1 cellular context compared by ENCODE assay signal in the genomic region with DNA sequence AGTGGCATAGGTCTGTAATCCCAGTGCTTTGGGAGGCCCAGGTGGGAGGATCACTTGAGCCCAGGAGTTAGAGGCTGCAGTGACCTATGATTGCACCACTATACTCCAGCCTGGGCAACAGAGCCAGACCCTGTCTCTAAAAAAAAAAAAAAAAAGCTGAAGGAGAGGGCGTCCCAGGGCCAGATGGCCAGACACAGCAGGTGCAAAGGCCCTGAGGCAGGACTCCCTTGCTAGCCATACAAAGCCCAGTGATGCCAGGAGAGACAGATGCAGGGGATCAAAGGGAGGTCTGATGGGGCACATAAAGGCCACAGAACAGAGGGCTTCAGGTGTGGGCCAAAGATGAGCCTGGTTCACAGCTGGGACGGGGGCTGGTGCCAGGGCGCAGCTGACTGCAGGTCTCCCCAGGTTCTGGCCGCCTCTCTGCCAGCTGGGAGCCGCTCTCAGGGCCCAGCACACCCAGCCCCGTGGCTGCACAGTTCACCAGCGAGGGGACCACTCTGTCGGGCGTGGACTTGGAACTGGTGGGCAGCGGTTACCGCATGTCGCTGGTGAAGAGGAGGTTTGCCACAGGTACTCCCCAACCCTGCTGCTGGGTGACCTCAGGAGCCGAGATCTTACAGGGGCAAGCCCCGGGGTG.
TF ChIP-seq lines count a peak whose summit lies in the region.

No MANE protein-coding gene starts in this region.

TF ChIP-seq in K562, 482 proteins besides CTCF, POLR2A, EP300 and RAD21:
- TF ChIP-seq, protein P1, sequence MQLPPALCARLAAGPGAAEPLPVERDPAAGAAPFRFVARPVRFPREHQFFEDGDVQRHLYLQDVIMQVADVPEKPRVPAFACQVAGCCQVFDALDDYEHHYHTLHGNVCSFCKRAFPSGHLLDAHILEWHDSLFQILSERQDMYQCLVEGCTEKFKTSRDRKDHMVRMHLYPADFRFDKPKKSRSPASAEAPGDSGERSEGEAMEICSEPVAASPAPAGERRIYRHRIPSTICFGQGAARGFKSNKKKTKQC (CRISPR knock-in tag; IDR thresholded peaks at IDR 0.05), result no peak
- peak; percentile 50 for TF ChIP-seq RBM25 (IDR thresholded peaks at IDR 0.05; ENCODE audit: low read depth, low read length, severe bottlenecking)
- TF ChIP-seq ZNF445 (CRISPR knock-in tag; IDR thresholded peaks at IDR 0.05; ENCODE audit: low read depth), result no peak
- TF ChIP-seq, protein P2, sequence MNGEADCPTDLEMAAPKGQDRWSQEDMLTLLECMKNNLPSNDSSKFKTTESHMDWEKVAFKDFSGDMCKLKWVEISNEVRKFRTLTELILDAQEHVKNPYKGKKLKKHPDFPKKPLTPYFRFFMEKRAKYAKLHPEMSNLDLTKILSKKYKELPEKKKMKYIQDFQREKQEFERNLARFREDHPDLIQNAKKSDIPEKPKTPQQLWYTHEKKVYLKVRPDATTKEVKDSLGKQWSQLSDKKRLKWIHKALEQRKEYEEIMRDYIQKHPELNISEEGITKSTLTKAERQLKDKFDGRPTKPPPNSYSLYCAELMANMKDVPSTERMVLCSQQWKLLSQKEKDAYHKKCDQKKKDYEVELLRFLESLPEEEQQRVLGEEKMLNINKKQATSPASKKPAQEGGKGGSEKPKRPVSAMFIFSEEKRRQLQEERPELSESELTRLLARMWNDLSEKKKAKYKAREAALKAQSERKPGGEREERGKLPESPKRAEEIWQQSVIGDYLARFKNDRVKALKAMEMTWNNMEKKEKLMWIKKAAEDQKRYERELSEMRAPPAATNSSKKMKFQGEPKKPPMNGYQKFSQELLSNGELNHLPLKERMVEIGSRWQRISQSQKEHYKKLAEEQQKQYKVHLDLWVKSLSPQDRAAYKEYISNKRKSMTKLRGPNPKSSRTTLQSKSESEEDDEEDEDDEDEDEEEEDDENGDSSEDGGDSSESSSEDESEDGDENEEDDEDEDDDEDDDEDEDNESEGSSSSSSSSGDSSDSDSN (IDR thresholded peaks at IDR 0.05; ENCODE audit: borderline replicate concordance in 1 of 2, low read depth in 2 of 2, low read length in 2 of 2), result no peak
- TF ChIP-seq POLR2G (IDR thresholded peaks at IDR 0.05; ENCODE audit: low read depth, low read length), result peak; percentile 52
- 0 out of 2 replicates have a peak, but pooled peaks have one; percentile 15 for TF ChIP-seq ZNF384 (IDR thresholded peaks at IDR 0.05; ENCODE audit: low read depth, low read length)
- no peak for TF ChIP-seq SLC30A9 (CRISPR knock-in tag; IDR thresholded peaks at IDR 0.05)
- peak; percentile 22; the same call in 1 of the 2 replicates for TF ChIP-seq NFIC (IDR thresholded peaks at IDR 0.05)
- TF ChIP-seq ZNF121 (CRISPR knock-in tag; conservative IDR thresholded peaks at IDR 0.05), result peak; percentile 73
